ENCODE assay signal across 18 cellular contexts in genomic region chrX:69307736-69308135, GRCh38.
"Had no signal": no experiment of that assay in that cellular context is flagged by ENCODE, and none has a peak within 500 bp of the region (broad histone marks: within the 10 kb centered on the region; RNA-seq: fewer than 3 reads in every experiment).

No MANE protein-coding gene starts in this region.

- H3K4me3 ChIP-seq: heart left ventricle, left lung, mucosa of descending colon, psoas muscle, right lobe of liver, smooth muscle cell had no signal

- H3K27me3 ChIP-seq: right lobe of liver had no signal

- H3K27me3 Mint-ChIP-seq: type B pancreatic cell had no signal

- H3K4me3 Mint-ChIP-seq: activated naive CD8-positive, alpha-beta T cell treated with anti-CD3 and anti-CD28 coated beads, Interleukin-2, amount 10 ng/mL, durations not matched to agents 7 days and 5 days; activated T-helper 1 cell treated with anti-CD3 and anti-CD28 coated beads, Interleukin-12 subunit alpha, Interleukin-12 subunit beta, Interleukin-2, Interleukin-4 antibody, amounts not matched to agents 30 ng/mL and 10 ng/mL and 1 ng/mL, durations not matched to agents 14 hours and 24 hours and 36 hours; dendritic cell treated with granulocyte-macrophage colony-stimulating factor and Interleukin-4, amounts not matched to agents 40 ng/mL and 50 ng/mL, for 4 days; naive thymus-derived CD8-positive, alpha-beta T cell; stimulated activated naive CD8-positive, alpha-beta T cell treated with anti-CD3 and anti-CD28 coated beads, Interleukin-15, amount 100 ng/mL, for 72 hours; T-helper 2 cell treated with Interferon-gamma antibody and Interleukin-4, amounts not matched to agents 5 μg/mL and 100 μg/mL, for 36 hours; type B pancreatic cell had no signal

- H3K4me1 ChIP-seq: heart left ventricle, left lung, psoas muscle, right lobe of liver had no signal

- H3K9me3 Mint-ChIP-seq: activated naive CD8-positive, alpha-beta T cell treated with anti-CD3 and anti-CD28 coated beads, Interleukin-2, amount 10 ng/mL, durations not matched to agents 7 days and 5 days; activated T-helper 1 cell treated with anti-CD3 and anti-CD28 coated beads, Interleukin-12 subunit alpha, Interleukin-12 subunit beta, Interleukin-2, Interleukin-4 antibody, amounts not matched to agents 30 ng/mL and 10 ng/mL and 1 ng/mL, durations not matched to agents 14 hours and 24 hours and 36 hours; dendritic cell treated with granulocyte-macrophage colony-stimulating factor and Interleukin-4, amounts not matched to agents 40 ng/mL and 50 ng/mL, for 4 days; stimulated activated naive CD8-positive, alpha-beta T cell treated with anti-CD3 and anti-CD28 coated beads, Interleukin-15, amount 100 ng/mL, for 72 hours; T-helper 2 cell treated with Interferon-gamma antibody and Interleukin-4, amounts not matched to agents 5 μg/mL and 100 μg/mL, for 36 hours; type B pancreatic cell had no signal

- H3K36me3 ChIP-seq: heart left ventricle, left lung, right lobe of liver had no signal

- H3K27ac ChIP-seq: heart left ventricle, left lung, psoas muscle, right lobe of liver had no signal

- H3K27ac Mint-ChIP-seq: activated naive CD8-positive, alpha-beta T cell treated with anti-CD3 and anti-CD28 coated beads, Interleukin-2, amount 10 ng/mL, durations not matched to agents 7 days and 5 days; activated T-helper 1 cell treated with anti-CD3 and anti-CD28 coated beads, Interleukin-12 subunit alpha, Interleukin-12 subunit beta, Interleukin-2, Interleukin-4 antibody, amounts not matched to agents 30 ng/mL and 10 ng/mL and 1 ng/mL, durations not matched to agents 14 hours and 24 hours and 36 hours; dendritic cell treated with granulocyte-macrophage colony-stimulating factor and Interleukin-4, amounts not matched to agents 40 ng/mL and 50 ng/mL, for 4 days; stimulated activated naive CD8-positive, alpha-beta T cell treated with anti-CD3 and anti-CD28 coated beads, Interleukin-15, amount 100 ng/mL, for 72 hours; T-helper 2 cell treated with Interferon-gamma antibody and Interleukin-4, amounts not matched to agents 5 μg/mL and 100 μg/mL, for 36 hours; type B pancreatic cell had no signal

- ATAC-seq: activated CD4-positive, CD25-positive, alpha-beta regulatory T cell treated with anti-CD3 and anti-CD28 coated beads, Interleukin-2, amount 50 U/mL, for 24 hours; heart left ventricle; left lung; mucosa of descending colon; naive thymus-derived CD8-positive, alpha-beta T cell; psoas muscle; right lobe of liver; stimulated activated naive CD8-positive, alpha-beta T cell treated with anti-CD3 and anti-CD28 coated beads, Interleukin-15, amount 100 ng/mL, for 72 hours had no signal

- FAIRE-seq: frontal cortex, keratinocyte had no signal

- H3K4me2 ChIP-seq: smooth muscle cell had no signal

- H3K9me3 ChIP-seq: heart left ventricle, left lung, mucosa of descending colon, psoas muscle, right lobe of liver had no signal

- H3K4me1 Mint-ChIP-seq: activated naive CD8-positive, alpha-beta T cell treated with anti-CD3 and anti-CD28 coated beads, Interleukin-2, amount 10 ng/mL, durations not matched to agents 7 days and 5 days; stimulated activated naive CD8-positive, alpha-beta T cell treated with anti-CD3 and anti-CD28 coated beads, Interleukin-15, amount 100 ng/mL, for 72 hours had no signal

- DNase-seq: activated naive CD4-positive, alpha-beta T cell; activated naive CD8-positive, alpha-beta T cell treated with anti-CD3 and anti-CD28 coated beads, Interleukin-2, amount 10 ng/mL, durations not matched to agents 7 days and 5 days; anterior cingulate cortex; heart left ventricle; left lung; mucosa of descending colon; naive thymus-derived CD8-positive, alpha-beta T cell; psoas muscle; right lobe of liver; stimulated activated naive CD8-positive, alpha-beta T cell treated with anti-CD3 and anti-CD28 coated beads, Interleukin-15, amount 100 ng/mL, for 72 hours had no signal

- H3K36me3 Mint-ChIP-seq: activated naive CD8-positive, alpha-beta T cell treated with anti-CD3 and anti-CD28 coated beads, Interleukin-2, amount 10 ng/mL, durations not matched to agents 7 days and 5 days; naive thymus-derived CD8-positive, alpha-beta T cell; type B pancreatic cell had no signal
